In the genomic region with DNA sequence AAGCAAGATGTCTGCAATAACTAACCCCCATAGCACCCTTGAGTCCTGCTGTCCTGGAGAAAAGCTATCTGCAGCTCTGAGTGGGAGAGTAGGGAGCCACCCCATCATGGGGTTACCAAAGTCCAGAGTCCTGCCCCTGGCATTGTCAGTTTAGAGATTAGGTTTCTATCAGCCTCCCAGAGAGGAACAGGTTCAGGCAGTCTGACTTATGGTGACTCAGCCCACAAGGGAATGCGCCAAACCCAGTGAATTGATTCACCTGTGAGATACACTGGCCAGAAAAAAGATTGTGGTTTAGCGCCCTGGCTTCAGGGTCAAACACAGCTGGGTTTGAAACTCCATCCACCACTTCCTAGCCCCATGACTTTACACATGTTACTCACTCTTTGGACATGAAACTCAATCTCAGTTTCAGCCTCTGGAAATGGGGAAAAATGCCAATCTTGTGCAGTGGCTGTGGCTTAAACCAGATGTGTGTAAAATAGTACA, we compare ENCODE assay signal across 8 cellular contexts.
A peak's percentile ranks its signal among the peaks of the same experiment; 100 is the strongest.
DNase-seq lines count a peak whose midpoint lies in the region; ATAC-seq, FAIRE-seq and TF ChIP-seq lines count a peak whose summit lies in the region.

No MANE protein-coding gene starts in this region.

- POLR2A ChIA-PET in A549 (lab: Yijun Ruan, JAX) = interaction anchor here (1.4 to 2.0 kb wide), 2 partner anchors 56 to 131 kb away, joined by 3 to 9 read pairs; no protein-coding TSS in a partner anchor

- FAIRE-seq in A549 (lab: Jason Lieb, UNC) = no peak

- no peak; a peak in 1 of 5 replicates for TF ChIP-seq EP300 in A549 (IDR thresholded peaks at IDR 0.05)

- H3K27ac ChIP-seq in A549 (peak overlapping the region; percentile 75 to 81), VCaP (0 out of 2 replicates have a peak overlapping the region, but pooled peaks have one; percentile 19), right lobe of liver (no peak overlapping the region)

- TF ChIP-seq CTCF in A549 (IDR thresholded peaks at IDR 0.05) (no peak), VCaP (conservative IDR thresholded peaks at IDR 0.05) (no peak), right lobe of liver (IDR thresholded peaks at IDR 0.05) (no peak)

- CTCF ChIA-PET in A549 (lab: Yijun Ruan, JAX) = interaction anchor here (1.3 to 2.8 kb wide), 2 partner anchors 24 to 443 kb away, joined by 4 to 9 read pairs; no protein-coding TSS in a partner anchor

- intact Hi-C loops in right lobe of liver (cut with DNase I) = no loop called here

- H3K4me2 ChIP-seq in A549 = peak overlapping the region; percentile 65

- TF ChIP-seq RAD21 in A549 (conservative IDR thresholded peaks at IDR 0.05 in 1 of 2, IDR thresholded peaks at IDR 0.05 in 1 of 2) = 0 out of 5 replicates have a peak, but pooled peaks of 1 of the 2 experiments have one; percentile 25

- DNase-seq in A549 (ENCODE audit: low read depth in 1 of 2, low spot score in 1 of 2) (peak; percentile 60 to 77), right lobe of liver (peak in 2 of 3 donors; percentile 56 to 65), NCI-H1417 (lab: John Stamatoyannopoulos, UW) (no peak), NCI-H524 treated with DMSO at 0.1 percent for 48 hours (lab: John Stamatoyannopoulos, UW) (no peak), activated gamma-delta T cell (lab: John Stamatoyannopoulos, UW) (no peak)

- H3K9me3 ChIP-seq in A549 (no peaks in the 10 kb centered on the region), right lobe of liver (no peaks in the 10 kb centered on the region)

- TF ChIP-seq POLR2A in A549 (IDR thresholded peaks at IDR 0.05; ENCODE audit: low read length) (no peak), GM18505 (IDR thresholded peaks at IDR 0.05; ENCODE audit: borderline replicate concordance, extremely low read depth, insufficient read depth, insufficient read length) (no peak), right lobe of liver (IDR thresholded peaks at IDR 0.05) (no peak)

- H3K4me1 ChIP-seq in A549 (peaks cover 50% of the 10 kb centered on the region), right lobe of liver (no peaks in the 10 kb centered on the region)

- H3K4me3 ChIP-seq in A549 = no peak overlapping the region
- H3K4me3 ChIP-seq in right lobe of liver = no peak overlapping the region

- WGBS in A549 (ENCODE audit: missing lambda C conversion rate) = 6% methylated on average over 2 of the region's 2 CpGs
- WGBS in right lobe of liver (ENCODE audit: insufficient coverage, low coverage, low lambda C conversion rate, missing lambda C conversion rate) = 0% methylated on average over 1 of the region's 2 CpGs

- ATAC-seq in A549 = peak; percentile 66 to 79
- peak; percentile 53 for ATAC-seq in GM18505 (IDR thresholded peaks at IDR 0.05; ENCODE audit: unreplicated experiment)
- ATAC-seq in HG03432 (IDR thresholded peaks at IDR 0.05; ENCODE audit: unreplicated experiment) = peak; percentile 77
- peak; percentile 70 to 91 (median 77) for ATAC-seq in right lobe of liver

- no peaks in the 10 kb centered on the region for H3K36me3 ChIP-seq in right lobe of liver

- H3K27me3 ChIP-seq in right lobe of liver = no peaks in the 10 kb centered on the region

TF ChIP-seq in A549, 52 proteins besides CTCF, POLR2A, EP300 and RAD21:
- no peak for TF ChIP-seq CBX2 (IDR thresholded peaks at IDR 0.05; ENCODE audit: borderline replicate concordance, low read depth)
- TF ChIP-seq JUNB (IDR thresholded peaks at IDR 0.05) = peak; percentile 64
- no peak for TF ChIP-seq ZSCAN20 (CRISPR knock-in tag; IDR thresholded peaks at IDR 0.05)
- TF ChIP-seq MAX (IDR thresholded peaks at IDR 0.05) = peak; percentile 41; the same call in 1 of the 2 replicates
- TF ChIP-seq REST (IDR thresholded peaks at IDR 0.05) = no peak
- TF ChIP-seq MYC (IDR thresholded peaks at IDR 0.05; ENCODE audit: borderline replicate concordance, low read length) = no peak
- TF ChIP-seq JUN (IDR thresholded peaks at IDR 0.05) = peak in 1 of 2 experiments; percentile 37; a peak in 1 of 5 replicates
- TF ChIP-seq RARB (CRISPR knock-in tag; IDR thresholded peaks at IDR 0.05) = no peak
- TF ChIP-seq, protein P1, sequence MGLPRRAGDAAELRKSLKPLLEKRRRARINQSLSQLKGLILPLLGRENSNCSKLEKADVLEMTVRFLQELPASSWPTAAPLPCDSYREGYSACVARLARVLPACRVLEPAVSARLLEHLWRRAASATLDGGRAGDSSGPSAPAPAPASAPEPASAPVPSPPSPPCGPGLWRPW (IDR thresholded peaks at IDR 0.05) = no peak
- peak; percentile 81; the same call in 1 of the 2 replicates for TF ChIP-seq GATA3 (IDR thresholded peaks at IDR 0.05; ENCODE audit: borderline replicate concordance)
- TF ChIP-seq EHF (CRISPR knock-in tag; IDR thresholded peaks at IDR 0.05) = no peak
- no peak for TF ChIP-seq CHD2 (IDR thresholded peaks at IDR 0.05; ENCODE audit: low read length, partially characterized antibody)
- TF ChIP-seq FOXS1 (CRISPR knock-in tag; IDR thresholded peaks at IDR 0.05) = no peak
- peak; percentile 40; the same call in 1 of the 2 replicates for TF ChIP-seq FOSL2 (IDR thresholded peaks at IDR 0.05)
- TF ChIP-seq FOSL2 (CRISPR knock-in tag; IDR thresholded peaks at IDR 0.05) = peak; percentile 60
- no peak for TF ChIP-seq PHF8 (IDR thresholded peaks at IDR 0.05; ENCODE audit: borderline replicate concordance, low read depth)
- TF ChIP-seq KDM5A (IDR thresholded peaks at IDR 0.05) = no peak
- TF ChIP-seq, protein P2, sequence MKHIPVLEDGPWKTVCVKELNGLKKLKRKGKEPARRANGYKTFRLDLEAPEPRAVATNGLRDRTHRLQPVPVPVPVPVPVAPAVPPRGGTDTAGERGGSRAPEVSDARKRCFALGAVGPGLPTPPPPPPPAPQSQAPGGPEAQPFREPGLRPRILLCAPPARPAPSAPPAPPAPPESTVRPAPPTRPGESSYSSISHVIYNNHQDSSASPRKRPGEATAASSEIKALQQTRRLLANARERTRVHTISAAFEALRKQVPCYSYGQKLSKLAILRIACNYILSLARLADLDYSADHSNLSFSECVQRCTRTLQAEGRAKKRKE (CRISPR knock-in tag; IDR thresholded peaks at IDR 0.05; ENCODE audit: low read depth) = no peak
- TF ChIP-seq ZFP36 (IDR thresholded peaks at IDR 0.05; ENCODE audit: borderline replicate concordance, partially characterized antibody) = no peak
- no peak for TF ChIP-seq ELK1 (IDR thresholded peaks at IDR 0.05; ENCODE audit: low read depth, low read length)
- no peak for TF ChIP-seq FOSB (CRISPR knock-in tag; IDR thresholded peaks at IDR 0.05)
- TF ChIP-seq CEBPB (IDR thresholded peaks at IDR 0.05) = no peak

Comparison
In these comparisons a context has a peak if more than half of its experiments do, and no peak if none do; other contexts are left out.
1. DNase-seq: peak in A549 (2 of 2) and right lobe of liver (2 of 3); none in NCI-H1417 (0 of 3), NCI-H524 treated with DMSO at 0.1 percent for 48 hours (single experiment) and activated gamma-delta T cell (single experiment).
2. H3K27ac ChIP-seq: peak in A549 (2 of 2) and VCaP (single experiment); none in right lobe of liver (0 of 3).
3. Peak in every context shown above with its lines, with median percentiles within 50 percentile points of each other: ATAC-seq.